9 cellular contexts compared by ENCODE assay signal in the genomic region with DNA sequence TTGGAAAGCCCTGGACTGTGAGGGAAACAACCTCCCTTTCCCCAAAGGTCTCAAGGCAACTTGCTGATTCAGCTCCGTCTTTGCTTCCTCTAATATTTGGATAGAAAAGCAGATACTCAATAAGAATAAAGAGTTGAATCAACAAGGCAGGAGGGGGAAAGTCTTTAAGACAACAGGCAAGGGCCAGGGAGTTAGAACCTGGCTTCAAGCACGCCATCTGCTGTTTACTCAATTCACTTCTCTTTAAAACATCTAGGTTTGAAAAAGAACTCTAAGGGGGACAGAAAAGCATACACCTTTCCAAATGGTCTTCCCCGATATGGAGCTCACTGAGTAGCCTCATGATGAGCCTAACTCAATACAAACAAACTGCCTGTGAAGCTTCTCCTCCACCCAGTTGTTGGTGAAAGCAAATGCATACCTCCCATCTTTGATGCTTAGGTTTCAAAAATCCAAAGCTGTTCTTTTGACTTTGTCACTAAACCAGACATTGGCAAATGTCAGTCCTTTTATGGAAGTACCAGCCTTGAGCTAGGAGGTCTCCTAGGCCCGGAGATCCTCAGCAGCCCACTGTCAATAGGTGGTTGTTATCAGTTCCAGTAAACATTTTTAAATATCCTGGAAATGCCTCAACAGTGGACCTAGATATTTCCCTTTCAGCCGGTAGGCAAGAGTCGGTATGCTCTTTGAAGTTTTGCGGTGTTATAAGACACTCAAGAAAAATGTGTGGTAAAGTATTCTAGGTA.
DNase-seq lines count a peak whose midpoint lies in the region; ATAC-seq, FAIRE-seq and TF ChIP-seq lines count a peak whose summit lies in the region.
"Had no signal": no experiment of that assay in that cellular context is flagged by ENCODE, and none has a peak within 500 bp of the region (broad histone marks: within the 10 kb centered on the region; RNA-seq: fewer than 3 reads in every experiment).

No MANE protein-coding gene starts in this region.

- no peak overlapping the region for H3K4me3 ChIP-seq in CD4-positive, alpha-beta memory T cell (ENCODE audit: low read length in 2 of 2)
- H3K4me3 ChIP-seq in GM12878 (no peak overlapping the region), muscle layer of colon (ENCODE audit: low read depth in 1 of 2, low read length in 2 of 2) (no peak overlapping the region)

- SMC1A ChIA-PET in GM12878 (lab: Charles Lee; ENCODE audit: uncharacterized antibody, unreplicated experiment) = interaction anchor here (0.6 to 2.7 kb wide), 21 partner anchors 9 to 135 kb away, joined by 3 to 38 read pairs (median 3); a partner anchor contains a TSS

- H3K27me3 Mint-ChIP-seq in CD4-positive, alpha-beta memory T cell = no peaks in the 10 kb centered on the region

- no peak overlapping the region for H3K27ac Mint-ChIP-seq in CD4-positive, alpha-beta memory T cell

- no peaks in the 10 kb centered on the region for H3K9me3 ChIP-seq in CD4-positive, alpha-beta memory T cell (ENCODE audit: control insufficient read depth in 1 of 2, low read length in 2 of 2)
- no peaks in the 10 kb centered on the region for H3K9me3 ChIP-seq in GM12878 (replicated peaks; ENCODE audit: control insufficient read depth, insufficient read depth, low read length)
- H3K9me3 ChIP-seq in muscle layer of colon (ENCODE audit: low read length) = no peaks in the 10 kb centered on the region

- peak; percentile 76 for ATAC-seq in GM12878
- no peak for ATAC-seq in left ventricle myocardium superior

- no peak for TF ChIP-seq EP300 in GM12878 (IDR thresholded peaks at IDR 0.05; ENCODE audit: borderline replicate concordance in 1 of 2, control insufficient read depth in 1 of 2, low read depth in 2 of 2, low read length in 2 of 2)

- H3K4me3 Mint-ChIP-seq in CD4-positive, alpha-beta memory T cell = no peak overlapping the region

- POLR2A ChIA-PET in CD4-positive, alpha-beta memory T cell (lab: Charles Lee; ENCODE audit: partially characterized antibody) = interaction anchor here (0.8 to 0.9 kb wide), 2 partner anchors 11 to 78 kb away, joined by 3 read pairs; no protein-coding TSS in a partner anchor
- POLR2A ChIA-PET in GM12878 (lab: Charles Lee) = interaction anchor here (0.6 to 1.4 kb wide), 3 partner anchors 14 to 75 kb away, joined by 3 to 4 read pairs (median 3); no protein-coding TSS in a partner anchor

- H3K27me3 ChIP-seq in CD4-positive, alpha-beta memory T cell (ENCODE audit: insufficient read depth, low read length) = no peaks in the 10 kb centered on the region
- H3K27me3 ChIP-seq in GM12878 (replicated peaks in 1 of 2; ENCODE audit: control insufficient read depth in 2 of 2, insufficient read depth in 2 of 2, low read length in 1 of 2) (0 out of 4 replicates have a peak, but pooled peaks cover 0 to 4% of the 10 kb centered on the region in 2 experiments), muscle layer of colon (ENCODE audit: control insufficient read depth in 1 of 2, insufficient read depth in 2 of 2, low read length in 2 of 2) (no peaks in the 10 kb centered on the region)

- no peaks in the 10 kb centered on the region for H3K4me1 Mint-ChIP-seq in CD4-positive, alpha-beta memory T cell

- no peaks in the 10 kb centered on the region for H4K20me1 ChIP-seq in GM12878 (ENCODE audit: control insufficient read depth, insufficient read depth)

- peak; percentile 56 for TF ChIP-seq RAD21 in GM12878 (IDR thresholded peaks at IDR 0.05; ENCODE audit: insufficient read depth, low read depth, low read length)

- H3K36me3 ChIP-seq in CD4-positive, alpha-beta memory T cell (ENCODE audit: insufficient read depth, low read length) = no peaks in the 10 kb centered on the region
- H3K36me3 ChIP-seq in GM12878 (ENCODE audit: control insufficient read depth in 2 of 2, insufficient read depth in 2 of 2, low read length in 1 of 2) (no peaks in the 10 kb centered on the region), muscle layer of colon (ENCODE audit: insufficient read depth, low read length) (no peaks in the 10 kb centered on the region)

- intact Hi-C loops in CD4-positive, alpha-beta memory T cell (cut with micrococcal nuclease) = loop anchor here (1.0 to 10.0 kb wide), 2 partner anchors 79 to 132 kb away; no protein-coding TSS in a partner anchor
- intact Hi-C loops in GM12878 (cut with micrococcal nuclease; ENCODE audit: unreplicated experiment) (loop anchor here (1.0 to 5.0 kb wide), 2 partner anchors 79 to 129 kb away; no protein-coding TSS in a partner anchor), left ventricle myocardium superior (cut with micrococcal nuclease) (no loop called here), cardiac septum (cut with DNase I) (no loop called here)

- FAIRE-seq in GM12878 (lab: Jason Lieb, UNC) = no peak

- H3K36me3 Mint-ChIP-seq in CD4-positive, alpha-beta memory T cell = no peaks in the 10 kb centered on the region

- no peak overlapping the region for H3K4me2 ChIP-seq in GM12878 (ENCODE audit: control insufficient read depth, insufficient read depth)

- 56% methylated on average over 7 of the region's 7 CpGs for WGBS in GM12878 (ENCODE audit: insufficient coverage, insufficient replicate concordance, low lambda C conversion rate, missing lambda C conversion rate)

- H3K4me1 ChIP-seq in CD4-positive, alpha-beta memory T cell (ENCODE audit: insufficient read depth, low read length) = no peaks in the 10 kb centered on the region
- H3K4me1 ChIP-seq in GM12878 (ENCODE audit: control insufficient read depth, insufficient read depth, low read length) (no peaks in the 10 kb centered on the region), muscle layer of colon (ENCODE audit: insufficient read depth, low read length) (peaks cover 42% of the 10 kb centered on the region)

- BruUV-seq in GM12878 (replicated peaks; lab: Mats Ljungman, UMichigan) = no TSS peak

- TF ChIP-seq POLR2A in GM12878 (IDR thresholded peaks at IDR 0.05; ENCODE audit: low read depth, low read length) = no peak

- H3K79me2 ChIP-seq in GM12878 (ENCODE audit: control insufficient read depth, insufficient read depth, low read length) = no peaks in the 10 kb centered on the region

- DNase-seq in CD4-positive, alpha-beta memory T cell = peak in 4 of 5 donors; percentile 26 to 40 (median 28)
- DNase-seq in HT-29 (ENCODE audit: low spot score) (peak; percentile 23), GM12878 (ENCODE audit: low read depth, low spot score) (no peak), left ventricle myocardium superior (no peak), cortex of kidney (lab: John Stamatoyannopoulos, UW) (no peak), cardiac septum (ENCODE audit: low spot score) (no peak), mesenteric fat pad (ENCODE audit: low spot score) (no peak)
- DNase-seq: activated naive CD4-positive, alpha-beta T cell treated with anti-CD3 and anti-CD28 coated beads, Interleukin-2, amount 50 U/mL, for 16 hours had no signal

- H3K27ac ChIP-seq in CD4-positive, alpha-beta memory T cell (ENCODE audit: low read depth, low read length) = no peak overlapping the region
- H3K27ac ChIP-seq in GM12878 (ENCODE audit: control insufficient read depth, insufficient read depth) = no peak overlapping the region
- peak overlapping the region; percentile 21 for H3K27ac ChIP-seq in muscle layer of colon (ENCODE audit: low read depth, low read length)

- peak; percentile 29 to 58 (median 35); a peak in 5 of 6 replicates for TF ChIP-seq CTCF in GM12878 (IDR thresholded peaks at IDR 0.05 in 2 of 3, conservative IDR thresholded peaks at IDR 0.05 in 1 of 3; ENCODE audit: control insufficient read depth in 2 of 3, extremely low read depth in 1 of 3, insufficient read depth in 1 of 3, low read depth in 3 of 3, low read length in 3 of 3)

- no peak overlapping the region for H2AFZ ChIP-seq in GM12878 (ENCODE audit: control insufficient read depth, low read depth, low read length)

- CTCF ChIA-PET in CD4-positive, alpha-beta memory T cell (lab: Charles Lee; ENCODE audit: partially characterized antibody) = interaction anchor here (0.9 to 4.0 kb wide), 7 partner anchors 11 to 131 kb away, joined by 3 to 51 read pairs (median 5); a partner anchor contains a TSS
- CTCF ChIA-PET in GM12878 (lab: Yijun Ruan, JAX) = interaction anchor here (0.6 to 6.4 kb wide), 29 partner anchors 10 to 166 kb away, joined by 3 to 115 read pairs (median 5); a partner anchor contains a TSS

- no peak overlapping the region for H3K9ac ChIP-seq in GM12878 (ENCODE audit: control insufficient read depth, insufficient read depth, low read length)
- no peak overlapping the region for H3K9ac ChIP-seq in muscle layer of colon (ENCODE audit: low read length)

- in situ Hi-C loops in GM12878 (cut with MboI) = loop anchor here (5.0 kb wide), 1 partner anchor 76 kb away; a partner anchor contains a TSS

- no peaks in the 10 kb centered on the region for H3K9me3 Mint-ChIP-seq in CD4-positive, alpha-beta memory T cell

- RAD21 ChIA-PET in GM12878 (lab: Charles Lee; ENCODE audit: unreplicated experiment) = interaction anchor here (0.8 to 2.5 kb wide), 10 partner anchors 12 to 155 kb away, joined by 3 to 15 read pairs (median 4); no protein-coding TSS in a partner anchor

TF ChIP-seq in GM12878, 131 proteins besides CTCF, POLR2A, EP300 and RAD21:
- TF ChIP-seq, protein P1, sequence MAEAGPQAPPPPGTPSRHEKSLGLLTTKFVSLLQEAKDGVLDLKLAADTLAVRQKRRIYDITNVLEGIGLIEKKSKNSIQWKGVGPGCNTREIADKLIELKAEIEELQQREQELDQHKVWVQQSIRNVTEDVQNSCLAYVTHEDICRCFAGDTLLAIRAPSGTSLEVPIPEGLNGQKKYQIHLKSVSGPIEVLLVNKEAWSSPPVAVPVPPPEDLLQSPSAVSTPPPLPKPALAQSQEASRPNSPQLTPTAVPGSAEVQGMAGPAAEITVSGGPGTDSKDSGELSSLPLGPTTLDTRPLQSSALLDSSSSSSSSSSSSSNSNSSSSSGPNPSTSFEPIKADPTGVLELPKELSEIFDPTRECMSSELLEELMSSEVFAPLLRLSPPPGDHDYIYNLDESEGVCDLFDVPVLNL (IDR thresholded peaks at IDR 0.05; ENCODE audit: low read depth, low read length) = no peak
- peak; percentile 79 for TF ChIP-seq SMC3 (IDR thresholded peaks at IDR 0.05; ENCODE audit: borderline replicate concordance, low read length)
TF ChIP-seq in GM12878: peak in this region for 1.

Comparison
In these comparisons a context has a peak if more than half of its experiments do, and no peak if none do; other contexts are left out.
1. DNase-seq: peak in CD4-positive, alpha-beta memory T cell (4 of 5) and HT-29 (single experiment); none in GM12878 (single experiment), left ventricle myocardium superior (single experiment), cortex of kidney (single experiment), cardiac septum (single experiment) and mesenteric fat pad (single experiment).
2. intact Hi-C loops: an anchor here in CD4-positive, alpha-beta memory T cell (1.0 to 10.0 kb wide) and GM12878 (1.0 to 5.0 kb wide); none called in left ventricle myocardium superior and cardiac septum.